In genomic region chr1:53148123-53148522, GRCh38 we compare ENCODE assay signal across 2 cellular contexts.
A peak's percentile ranks its signal among the peaks of the same experiment; 100 is the strongest.
TF ChIP-seq lines count a peak whose summit lies in the region.

No MANE protein-coding gene starts in this region.

TF ChIP-seq in IMR-90, 13 proteins besides CTCF, POLR2A, EP300 and RAD21:
- TF ChIP-seq BHLHE40 (IDR thresholded peaks at IDR 0.05; ENCODE audit: low read depth, low read length): peak; percentile 62; the same call in 1 of the 2 replicates
- TF ChIP-seq CEBPB (IDR thresholded peaks at IDR 0.05; ENCODE audit: low read depth, low read length): peak; percentile 51; the same call in 1 of the 2 replicates
- no peak for TF ChIP-seq MAZ (IDR thresholded peaks at IDR 0.05; ENCODE audit: borderline replicate concordance, low read depth, low read length)
- peak; percentile 37; the same call in 1 of the 2 replicates for TF ChIP-seq FOS (IDR thresholded peaks at IDR 0.05; ENCODE audit: low read depth, low read length)
- TF ChIP-seq MAFK (IDR thresholded peaks at IDR 0.05; ENCODE audit: low read depth, low read length): peak; percentile 13; the same call in 1 of the 2 replicates
- peak; percentile 46 for TF ChIP-seq RCOR1 (IDR thresholded peaks at IDR 0.05; ENCODE audit: insufficient replicate concordance, low read length)
- no peak for TF ChIP-seq CHD1 (IDR thresholded peaks at IDR 0.05; ENCODE audit: low read depth, low read length)

TF ChIP-seq in K562, 482 proteins besides CTCF, POLR2A, EP300 and RAD21:
- TF ChIP-seq ZFX (CRISPR knock-in tag; IDR thresholded peaks at IDR 0.05) (0 out of 2 replicates have a peak, but pooled peaks have one; percentile 13), FOSL1 (tag; conservative IDR thresholded peaks at IDR 0.05) (0 out of 2 replicates have a peak, but pooled peaks have one; percentile 19), GATAD2B (IDR thresholded peaks at IDR 0.05; ENCODE audit: borderline replicate concordance) (no peak)
